8 cellular contexts compared by ENCODE assay signal in genomic region chr11:34051349-34052035, GRCh38. TPM values are rescaled to one million over a fixed set of nuclear protein-coding genes. Genes with fewer than 3 reads are reported as not detected.
DNase-seq lines count a peak whose midpoint lies in the region; ATAC-seq and TF ChIP-seq lines count a peak whose summit lies in the region.

TSS of gene CAPRIN1 (plus strand) at chr11:34051731. CDS start at chr11:34052421, 690 bp downstream.

- H3K4me1 Mint-ChIP-seq in activated T-helper 17 cell treated with anti-CD3 and anti-CD28 coated beads, Interleukin-2, amount 50 U/mL, for 72 hours: peaks cover 4% of the 10 kb centered on the region
- H3K4me1 Mint-ChIP-seq in natural killer cell: peaks cover 27 to 28% of the 10 kb centered on the region in 2 donors

- intact Hi-C loops in natural killer cell (cut with micrococcal nuclease): loop anchor here (1.0 to 10.0 kb wide), 6 partner anchors 36 to 1157 kb away; partner anchors contain the start of genes ABTB2, NAT10, QSER1 and TCP11L1

- POLR2A ChIA-PET in RWPE1 (lab: Yijun Ruan, JAX; ENCODE audit: low non-redundant PET): interaction anchor here (1.1 kb wide), 1 partner anchor 25 kb away, joined by 3 read pairs; no protein-coding TSS in a partner anchor

- TF ChIP-seq CTCF in DND-41 (IDR thresholded peaks at IDR 0.05; ENCODE audit: borderline replicate concordance, extremely low read depth, low read length, poor library complexity, severe bottlenecking) (no peak), RWPE1 (conservative IDR thresholded peaks at IDR 0.05; ENCODE audit: low read depth) (no peak), natural killer cell (IDR thresholded peaks at IDR 0.05) (no peak)

- peak within 1 kb of the TSS; percentile 99 for H3K9ac ChIP-seq in DND-41 (ENCODE audit: low read depth, low read length)

- H3K27ac ChIP-seq in DND-41 (ENCODE audit: low read length) (peak within 1 kb of the TSS; percentile 99), RWPE1 (peak within 1 kb of the TSS; percentile 99)

- ATAC-seq in DND-41 (ENCODE audit: insufficient read depth, low read depth) (peak; percentile 80), natural killer cell (peak; percentile 73 to 88 (median 79))
- peak; percentile 82 for ATAC-seq in activated T-helper 17 cell treated with anti-CD3 and anti-CD28 coated beads, Interleukin-2, amount 50 U/mL, for 72 hours (replicated peaks)

- H3K36me3 Mint-ChIP-seq in activated T-helper 17 cell treated with anti-CD3 and anti-CD28 coated beads, Interleukin-2, amount 50 U/mL, for 72 hours (ENCODE audit: low read depth): peaks cover 36% of the 10 kb centered on the region
- no peaks in the 10 kb centered on the region for H3K36me3 Mint-ChIP-seq in natural killer cell

- peaks cover 48% of the 10 kb centered on the region for H3K79me2 ChIP-seq in DND-41 (ENCODE audit: insufficient read depth, low read length)

- H3K9me3 Mint-ChIP-seq in activated T-helper 17 cell treated with anti-CD3 and anti-CD28 coated beads, Interleukin-2, amount 50 U/mL, for 72 hours: no peaks in the 10 kb centered on the region
- no peaks in the 10 kb centered on the region for H3K9me3 Mint-ChIP-seq in natural killer cell

- H3K27me3 Mint-ChIP-seq in activated T-helper 17 cell treated with anti-CD3 and anti-CD28 coated beads, Interleukin-2, amount 50 U/mL, for 72 hours: no peaks in the 10 kb centered on the region
- H3K27me3 Mint-ChIP-seq in natural killer cell (ENCODE audit: low read depth in 2 of 2): no peaks in the 10 kb centered on the region

- H3K4me3 Mint-ChIP-seq in activated T-helper 17 cell treated with anti-CD3 and anti-CD28 coated beads, Interleukin-2, amount 50 U/mL, for 72 hours: peak within 1 kb of the TSS; percentile 96
- H3K4me3 Mint-ChIP-seq in natural killer cell: peak within 1 kb of the TSS; percentile 99

- peak within 1 kb of the TSS; percentile 74 for H2AFZ ChIP-seq in DND-41 (ENCODE audit: low read depth, low read length)

- H3K4me1 ChIP-seq in DND-41 (ENCODE audit: insufficient read depth, low read length): peaks cover 40% of the 10 kb centered on the region

- H3K9me3 ChIP-seq in DND-41 (ENCODE audit: insufficient read depth, low read length, severe bottlenecking): no peaks in the 10 kb centered on the region

- H3K27ac Mint-ChIP-seq in activated T-helper 17 cell treated with anti-CD3 and anti-CD28 coated beads, Interleukin-2, amount 50 U/mL, for 72 hours: peak within 1 kb of the TSS; percentile 97
- H3K27ac Mint-ChIP-seq in natural killer cell: peak within 1 kb of the TSS; percentile 95 to 96

- peaks cover 30% of the 10 kb centered on the region for H4K20me1 ChIP-seq in DND-41 (ENCODE audit: insufficient read depth, low read length)

- peaks cover 42% of the 10 kb centered on the region for H3K36me3 ChIP-seq in DND-41 (ENCODE audit: insufficient read depth, low read length)

- peak; percentile 87 for DNase-seq in DND-41
- DNase-seq in GOT3 (lab: John Stamatoyannopoulos, UW): peak; percentile 83
- DNase-seq in LoVo (ENCODE audit: low spot score): peak; percentile 90
- peak; percentile 90 for DNase-seq in RWPE1 (ENCODE audit: low spot score)
- DNase-seq in fibroblast of peridontal ligament (ENCODE audit: extremely low read depth): peak; percentile 77
- DNase-seq in natural killer cell: peak; percentile 84
- DNase-seq in stimulated activated naive CD4-positive, alpha-beta T cell (lab: John Stamatoyannopoulos, UW): peak; percentile 72 to 98 (median 82)

- H3K4me3 ChIP-seq in DND-41 (ENCODE audit: low read depth in 1 of 2, low read length in 2 of 2): peak within 1 kb of the TSS; percentile 71 to 100

- H3K4me2 ChIP-seq in DND-41 (ENCODE audit: insufficient read depth, low read length): peak within 1 kb of the TSS; percentile 92

- H3K27me3 ChIP-seq in DND-41 (ENCODE audit: insufficient read depth, low read length, poor library complexity): no peaks in the 10 kb centered on the region

- CTCF ChIA-PET in RWPE1 (lab: Yijun Ruan, JAX): interaction anchor here (0.6 to 1.7 kb wide), 2 partner anchors 55 to 256 kb away, joined by 3 to 6 read pairs; no protein-coding TSS in a partner anchor

RNA-seq across cellular contexts. Expression of gene CAPRIN1, which starts in this region (rescaled TPM):
- 100 to 1,000 TPM; 151 to 262 TPM for total RNA-seq in activated T-helper 17 cell treated with anti-CD3 and anti-CD28 coated beads, Interleukin-2, amount 50 U/mL, for 72 hours
- 100 to 1,000 TPM; 118 to 158 (median 137) TPM for total RNA-seq in natural killer cell

Comparison
In these comparisons a context has a peak if more than half of its experiments do, and no peak if none do; other contexts are left out.
1. Peak in every context shown above with its lines: DNase-seq, ATAC-seq, H3K4me3 ChIP-seq and H3K27ac ChIP-seq.